ENCODE assay signal across 15 cellular contexts in the genomic region with DNA sequence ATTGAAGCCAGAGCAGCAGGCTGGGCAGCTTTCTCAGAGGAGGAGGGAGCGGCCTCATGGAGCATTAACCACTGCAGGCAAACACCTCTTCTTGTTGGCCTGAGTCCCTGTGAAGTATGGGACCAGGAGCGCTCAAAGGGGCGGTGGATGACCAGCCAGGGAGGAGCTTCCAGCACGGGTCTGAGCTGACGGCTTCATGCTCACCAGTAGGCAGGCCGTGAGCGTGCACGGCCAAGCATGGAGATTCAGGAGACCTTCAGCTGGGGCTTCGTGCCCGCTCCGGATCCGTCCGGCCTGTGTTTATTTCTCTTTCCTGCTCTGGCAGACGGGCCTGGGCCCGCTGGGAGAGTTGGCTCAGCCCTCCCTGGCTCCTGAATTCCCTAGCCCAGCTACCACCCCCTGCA.
DNase-seq lines count a peak whose midpoint lies in the region; ATAC-seq, FAIRE-seq and TF ChIP-seq lines count a peak whose summit lies in the region.
"Had no signal": no experiment of that assay in that cellular context is flagged by ENCODE, and none has a peak within 500 bp of the region (broad histone marks: within the 10 kb centered on the region; RNA-seq: fewer than 3 reads in every experiment).

No MANE protein-coding gene starts in this region.

- FAIRE-seq in HepG2 (lab: Jason Lieb, UNC) (no peak), pancreas (lab: Jason Lieb, UNC) (no peak)

- H4K20me1 ChIP-seq in HepG2 (ENCODE audit: insufficient read depth, low read length), result no peaks in the 10 kb centered on the region

- no peaks in the 10 kb centered on the region for H3K79me2 ChIP-seq in HepG2 (ENCODE audit: insufficient read depth, low read length)

- no peak overlapping the region for H3K27ac ChIP-seq in HepG2 (ENCODE audit: extremely low read length, insufficient read depth, low read length)
- H3K27ac ChIP-seq in right lobe of liver, result no peak overlapping the region
- peak overlapping the region in 1 of 4 donors; percentile 53 for H3K27ac ChIP-seq in pancreas
- H3K27ac ChIP-seq: SK-N-MC had no signal

- TF ChIP-seq CTCF in HepG2 (CRISPR knock-in tag; IDR thresholded peaks at IDR 0.05) (no peak), right lobe of liver (IDR thresholded peaks at IDR 0.05) (no peak), pancreas (IDR thresholded peaks at IDR 0.05) (no peak)

- TF ChIP-seq EP300 in HepG2 (IDR thresholded peaks at IDR 0.05; ENCODE audit: low read depth in 2 of 2, low read length in 2 of 2) (no peak), HepG2 (CRISPR knock-in tag; IDR thresholded peaks at IDR 0.05; ENCODE audit: borderline replicate concordance) (no peak)

- H3K36me3 ChIP-seq in HepG2 (replicated peaks in 1 of 2; ENCODE audit: control insufficient read depth in 1 of 2, insufficient read depth in 2 of 2, low read length in 2 of 2) (no peaks in the 10 kb centered on the region), right lobe of liver (no peaks in the 10 kb centered on the region), pancreas (no peaks in the 10 kb centered on the region)

- H3K9me3 ChIP-seq in HepG2 (ENCODE audit: low read length) (no peaks in the 10 kb centered on the region), right lobe of liver (no peaks in the 10 kb centered on the region), pancreas (no peaks in the 10 kb centered on the region)

- CTCF ChIA-PET in HepG2 (lab: Yijun Ruan, JAX; ENCODE audit: low intra/inter-chr PET ratio, low total read pairs), result no interaction called here

- H2AFZ ChIP-seq in HepG2 (ENCODE audit: low read length), result no peak overlapping the region

- H3K4me1 ChIP-seq in HepG2 (ENCODE audit: insufficient read depth, low read length) (no peaks in the 10 kb centered on the region), right lobe of liver (no peaks in the 10 kb centered on the region), pancreas (no peaks in the 10 kb centered on the region)

- whole genome bisulfite sequencing in HepG2 (ENCODE audit: low lambda C conversion rate), result 54% methylated on average over 7 of the region's 15 CpGs
- WGBS in right lobe of liver (ENCODE audit: insufficient coverage, low coverage, low lambda C conversion rate, missing lambda C conversion rate), result 82% methylated on average over 7 of the region's 15 CpGs
- 38 to 63% methylated on average over 14 to 15 of the region's 15 CpGs for WGBS in pancreas, 2 donors

- ATAC-seq in HepG2 (no peak), right lobe of liver (no peak), left ventricle myocardium superior (peak; percentile 13), pancreas (peak in 3 of 4 donors; percentile 56 to 77 (median 72)), HG02798 (IDR thresholded peaks at IDR 0.05; ENCODE audit: poor library complexity, unreplicated experiment) (no peak), GM21723 (IDR thresholded peaks at IDR 0.05; ENCODE audit: unreplicated experiment) (no peak), GM19463 (IDR thresholded peaks at IDR 0.05; ENCODE audit: unreplicated experiment) (no peak)
- ATAC-seq: activated T-cell treated with anti-CD3 and anti-CD28 coated beads, Interleukin-2, amount 50 U/mL, for 72 hours had no signal

- no peak overlapping the region for H3K9ac ChIP-seq in HepG2 (ENCODE audit: insufficient read depth, low read depth, low read length)

- H3K4me2 ChIP-seq in HepG2 (ENCODE audit: low read depth, low read length), result no peak overlapping the region

- DNase-seq in HepG2 (ENCODE audit: low spot score) (no peak), right lobe of liver (no peak), left ventricle myocardium superior (no peak), pancreas (no peak), DMS53 treated with DMSO at 0.1 percent for 48 hours (lab: John Stamatoyannopoulos, UW; ENCODE audit: unreplicated experiment) (no peak)
- DNase-seq: ACHN; activated CD4-positive, CD25-positive, alpha-beta regulatory T cell; activated T-cell treated with anti-CD3 and anti-CD28 coated beads, Interleukin-2, amount 50 U/mL, for 72 hours; Calu3; effector CD8-positive, alpha-beta T cell; NCI-H2171 had no signal

- no peak overlapping the region for H3K4me3 ChIP-seq in HepG2 (replicated peaks in 1 of 3; ENCODE audit: insufficient read depth in 1 of 3, low read depth in 2 of 3, low read length in 3 of 3)
- H3K4me3 ChIP-seq in right lobe of liver, result no peak overlapping the region
- no peak overlapping the region for H3K4me3 ChIP-seq in pancreas
- H3K4me3 ChIP-seq: SK-N-MC had no signal

- in situ Hi-C loops in HepG2 (cut with HindIII; ENCODE audit: extremely low pct_ligation_motif_present, low pct_unique_long_range_greater_than_20kb), result no loop called here

- TF ChIP-seq POLR2A in HepG2 (IDR thresholded peaks at IDR 0.05; ENCODE audit: insufficient read depth in 1 of 2, low read depth in 2 of 2, low read length in 2 of 2), result no peak
- no peak for TF ChIP-seq POLR2A in right lobe of liver (IDR thresholded peaks at IDR 0.05)

- no TSS peak for BruUV-seq in HepG2 (replicated peaks; lab: Mats Ljungman, UMichigan)

- no peak for TF ChIP-seq RAD21 in HepG2 (CRISPR knock-in tag; IDR thresholded peaks at IDR 0.05)

- H3K27me3 ChIP-seq in HepG2 (ENCODE audit: control insufficient read depth in 1 of 2, insufficient read depth in 2 of 2, low read length in 2 of 2) (peaks cover 4 to 12% of the 10 kb centered on the region in 2 experiments; a peak in 3 of 5 replicates), right lobe of liver (no peaks in the 10 kb centered on the region), pancreas (no peaks in the 10 kb centered on the region)

- intact Hi-C loops in HepG2 (cut with micrococcal nuclease; ENCODE audit: unreplicated experiment) (no loop called here), right lobe of liver (cut with DNase I) (no loop called here), left ventricle myocardium superior (cut with micrococcal nuclease) (no loop called here), pancreas (cut with DNase I) (no loop called here)

- POLR2A ChIA-PET in HepG2 (lab: Yijun Ruan, JAX), result no interaction called here

TF ChIP-seq in HepG2, 621 proteins besides CTCF, POLR2A, EP300 and RAD21:
- TF ChIP-seq, protein P1, sequence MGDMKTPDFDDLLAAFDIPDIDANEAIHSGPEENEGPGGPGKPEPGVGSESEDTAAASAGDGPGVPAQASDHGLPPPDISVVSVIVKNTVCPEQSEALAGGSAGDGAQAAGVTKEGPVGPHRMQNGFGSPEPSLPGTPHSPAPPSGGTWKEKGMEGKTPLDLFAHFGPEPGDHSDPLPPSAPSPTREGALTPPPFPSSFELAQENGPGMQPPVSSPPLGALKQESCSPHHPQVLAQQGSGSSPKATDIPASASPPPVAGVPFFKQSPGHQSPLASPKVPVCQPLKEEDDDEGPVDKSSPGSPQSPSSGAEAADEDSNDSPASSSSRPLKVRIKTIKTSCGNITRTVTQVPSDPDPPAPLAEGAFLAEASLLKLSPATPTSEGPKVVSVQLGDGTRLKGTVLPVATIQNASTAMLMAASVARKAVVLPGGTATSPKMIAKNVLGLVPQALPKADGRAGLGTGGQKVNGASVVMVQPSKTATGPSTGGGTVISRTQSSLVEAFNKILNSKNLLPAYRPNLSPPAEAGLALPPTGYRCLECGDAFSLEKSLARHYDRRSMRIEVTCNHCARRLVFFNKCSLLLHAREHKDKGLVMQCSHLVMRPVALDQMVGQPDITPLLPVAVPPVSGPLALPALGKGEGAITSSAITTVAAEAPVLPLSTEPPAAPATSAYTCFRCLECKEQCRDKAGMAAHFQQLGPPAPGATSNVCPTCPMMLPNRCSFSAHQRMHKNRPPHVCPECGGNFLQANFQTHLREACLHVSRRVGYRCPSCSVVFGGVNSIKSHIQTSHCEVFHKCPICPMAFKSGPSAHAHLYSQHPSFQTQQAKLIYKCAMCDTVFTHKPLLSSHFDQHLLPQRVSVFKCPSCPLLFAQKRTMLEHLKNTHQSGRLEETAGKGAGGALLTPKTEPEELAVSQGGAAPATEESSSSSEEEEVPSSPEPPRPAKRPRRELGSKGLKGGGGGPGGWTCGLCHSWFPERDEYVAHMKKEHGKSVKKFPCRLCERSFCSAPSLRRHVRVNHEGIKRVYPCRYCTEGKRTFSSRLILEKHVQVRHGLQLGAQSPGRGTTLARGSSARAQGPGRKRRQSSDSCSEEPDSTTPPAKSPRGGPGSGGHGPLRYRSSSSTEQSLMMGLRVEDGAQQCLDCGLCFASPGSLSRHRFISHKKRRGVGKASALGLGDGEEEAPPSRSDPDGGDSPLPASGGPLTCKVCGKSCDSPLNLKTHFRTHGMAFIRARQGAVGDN (CRISPR knock-in tag; IDR thresholded peaks at IDR 0.05), result 0 out of 2 replicates have a peak, but pooled peaks have one; percentile 14
- no peak for TF ChIP-seq POLR2AphosphoS2 (IDR thresholded peaks at IDR 0.05; ENCODE audit: low read depth, low read length)

Comparison
In these comparisons a context has a peak if more than half of its experiments do, and no peak if none do; other contexts are left out.
1. ATAC-seq: peak in left ventricle myocardium superior (single experiment) and pancreas (3 of 4); none in HepG2 (single experiment), right lobe of liver (0 of 4), HG02798 (single experiment), GM21723 (single experiment) and GM19463 (single experiment).